Comparison of ENCODE assay signal across 10 cellular contexts in genomic region chr5:95689680-95690079, GRCh38. TPM values are rescaled to one million over a fixed set of nuclear protein-coding genes. Genes with fewer than 3 reads are reported as not detected.
"Had no signal": no experiment of that assay in that cellular context is flagged by ENCODE, and none has a peak within 500 bp of the region (broad histone marks: within the 10 kb centered on the region; RNA-seq: fewer than 3 reads in every experiment).

No MANE protein-coding gene starts in this region.

- H3K4me1 Mint-ChIP-seq: IgD-negative memory B cell had no signal

- H3K27ac ChIP-seq: HL-60, KMS-11 had no signal

- H3K9ac ChIP-seq: KMS-11 had no signal

- H3K4me3 Mint-ChIP-seq: IgD-negative memory B cell had no signal

- ATAC-seq: HepG2 had no signal

- H3K4me2 ChIP-seq: KMS-11 had no signal

- H3K36me3 Mint-ChIP-seq: IgD-negative memory B cell had no signal

- H3K27ac Mint-ChIP-seq: IgD-negative memory B cell had no signal

- FAIRE-seq: HepG2, HTR-8/SVneo had no signal

- DNase-seq: IMR-90, KBM-7, KG1 had no signal

RNA-seq across cellular contexts. Expression of gene SPATA9, which starts 6.9 kb away (rescaled TPM):
- total RNA-seq: HepG2, HT-29, HT1080 had no signal
- polyA plus RNA-seq: HepG2, IgD-negative memory B cell had no signal
